8 cellular contexts compared by ENCODE assay signal in the genomic region with DNA sequence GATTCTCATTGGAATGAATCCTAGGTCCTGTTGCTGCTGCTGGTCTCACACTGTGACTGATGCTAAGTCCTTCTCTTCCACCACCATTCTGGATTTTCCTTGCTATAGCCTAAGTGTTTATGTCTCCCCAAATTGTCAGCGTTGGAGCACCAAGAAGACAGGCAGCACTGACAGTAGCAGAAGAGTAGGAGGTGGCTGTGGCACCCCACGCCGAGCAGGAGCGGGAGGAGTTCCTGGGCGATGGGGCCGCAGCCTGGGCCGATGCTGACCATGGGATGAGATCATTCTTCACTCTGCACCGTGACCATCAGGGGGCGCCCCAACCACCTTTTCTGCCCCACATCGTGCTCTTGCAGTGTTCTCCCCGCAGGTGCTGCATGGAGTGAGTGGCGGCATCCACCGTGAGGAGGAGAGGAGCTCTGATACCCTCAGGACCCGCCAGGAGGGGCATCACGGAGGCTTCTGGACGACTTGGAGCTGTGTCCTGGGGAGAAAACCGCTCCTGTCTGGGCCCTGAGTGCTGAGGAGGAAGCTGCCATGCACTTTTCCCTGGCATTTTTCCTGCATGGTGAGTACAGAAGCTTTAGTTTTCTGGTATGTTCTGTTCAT. TPM values are rescaled to one million over a fixed set of nuclear protein-coding genes. Genes with fewer than 3 reads are reported as not detected.
DNase-seq lines count a peak whose midpoint lies in the region; ATAC-seq lines count a peak whose summit lies in the region.

No MANE protein-coding gene starts in this region.

- POLR2A ChIA-PET in activated CD4-positive, alpha-beta memory T cell treated with anti-CD3 and anti-CD28 coated beads, Interleukin-2, amount 10 ng/mL, durations not matched to agents 7 days and 5 days (lab: Charles Lee), result interaction anchor here (0.6 kb wide), 1 partner anchor 118 kb away, joined by 4 read pairs; no protein-coding TSS in a partner anchor

- H4K91ac ChIP-seq in mesenchymal stem cell (ENCODE audit: low read length), result no peak overlapping the region

- no peaks in the 10 kb centered on the region for H3K9me3 ChIP-seq in mesenchymal stem cell (ENCODE audit: control insufficient read depth, low read length)

- H3K27me3 Mint-ChIP-seq in activated CD4-positive, alpha-beta memory T cell treated with anti-CD3 and anti-CD28 coated beads, Interleukin-2, amount 10 ng/mL, durations not matched to agents 7 days and 5 days, result peaks cover 38% of the 10 kb centered on the region

- CTCF ChIA-PET in activated CD4-positive, alpha-beta memory T cell treated with anti-CD3 and anti-CD28 coated beads, Interleukin-2, amount 10 ng/mL, durations not matched to agents 7 days and 5 days (lab: Charles Lee), result interaction anchor here (0.6 to 1.4 kb wide), 3 partner anchors 12 to 257 kb away, joined by 3 read pairs; no protein-coding TSS in a partner anchor

- no peak overlapping the region for H2BK120ac ChIP-seq in mesenchymal stem cell (ENCODE audit: low read depth, low read length)

- peak overlapping the region in 1 of 2 experiments; percentile 61 for H3K18ac ChIP-seq in mesenchymal stem cell (ENCODE audit: low read depth in 1 of 2, low read length in 2 of 2)

- H3K36me3 Mint-ChIP-seq in activated CD4-positive, alpha-beta memory T cell treated with anti-CD3 and anti-CD28 coated beads, Interleukin-2, amount 10 ng/mL, durations not matched to agents 7 days and 5 days (ENCODE audit: low read depth), result no peaks in the 10 kb centered on the region

- no peak overlapping the region for H2AK5ac ChIP-seq in mesenchymal stem cell (ENCODE audit: low read length, severe bottlenecking)

- no peak for ATAC-seq in GM19395 (IDR thresholded peaks at IDR 0.05; ENCODE audit: unreplicated experiment)

- H3K4me3 Mint-ChIP-seq in activated CD4-positive, alpha-beta memory T cell treated with anti-CD3 and anti-CD28 coated beads, Interleukin-2, amount 10 ng/mL, durations not matched to agents 7 days and 5 days, result no peak overlapping the region

- H3K9me3 Mint-ChIP-seq in activated CD4-positive, alpha-beta memory T cell treated with anti-CD3 and anti-CD28 coated beads, Interleukin-2, amount 10 ng/mL, durations not matched to agents 7 days and 5 days, result no peaks in the 10 kb centered on the region

- no peak overlapping the region for H2BK5ac ChIP-seq in mesenchymal stem cell (ENCODE audit: low read depth, low read length, poor library complexity, severe bottlenecking)

- peak overlapping the region; percentile 35 for H3K4me2 ChIP-seq in mesenchymal stem cell (ENCODE audit: low read length, poor library complexity, severe bottlenecking)

- no peak overlapping the region for H3K27ac ChIP-seq in mesenchymal stem cell (ENCODE audit: low read length, poor library complexity, severe bottlenecking)

- peaks cover 0 to 4% of the 10 kb centered on the region in 2 experiments for H3K27me3 ChIP-seq in mesenchymal stem cell (ENCODE audit: control insufficient read depth in 1 of 2, insufficient read depth in 1 of 2, low read length in 2 of 2)

- no peak overlapping the region for H2BK15ac ChIP-seq in mesenchymal stem cell (ENCODE audit: low read depth, poor library complexity, severe bottlenecking)

- peaks cover 8% of the 10 kb centered on the region for H3K4me1 Mint-ChIP-seq in activated CD4-positive, alpha-beta memory T cell treated with anti-CD3 and anti-CD28 coated beads, Interleukin-2, amount 10 ng/mL, durations not matched to agents 7 days and 5 days

- WGBS in mesenchymal stem cell, result 2% methylated on average over 16 of the region's 17 CpGs

- peaks cover 0 to 3% of the 10 kb centered on the region in 2 experiments for H3K36me3 ChIP-seq in mesenchymal stem cell (ENCODE audit: control insufficient read depth in 1 of 2, insufficient read depth in 2 of 2, low read depth in 1 of 2, low read length in 2 of 2)

- peaks cover 10% of the 10 kb centered on the region for H3K4me1 ChIP-seq in mesenchymal stem cell (ENCODE audit: control insufficient read depth, insufficient read depth, low read depth, low read length)

- H3K14ac ChIP-seq in mesenchymal stem cell (ENCODE audit: low read length in 2 of 2), result no peak overlapping the region

- H3K23ac ChIP-seq in mesenchymal stem cell (ENCODE audit: low read length in 2 of 2), result no peak overlapping the region

- H3K79me1 ChIP-seq in mesenchymal stem cell (replicated peaks; ENCODE audit: low read length, poor library complexity, severe bottlenecking), result no peaks in the 10 kb centered on the region

- peak overlapping the region in 1 of 2 experiments; percentile 12 for H2BK12ac ChIP-seq in mesenchymal stem cell (ENCODE audit: low read length in 2 of 2)

- H4K8ac ChIP-seq in mesenchymal stem cell (ENCODE audit: low read length), result no peak overlapping the region

- H3K4ac ChIP-seq in mesenchymal stem cell (ENCODE audit: low read depth in 1 of 2, low read length in 2 of 2), result no peak overlapping the region

- DNase-seq in C1 segment of cervical spinal cord (lab: John Stamatoyannopoulos, UW) (peak in 13 of 14 donors; percentile 6 to 70 (median 41)), HCEC 1CT (peak; percentile 74), NCI-H748 treated with DMSO at 0.1 percent for 48 hours (lab: John Stamatoyannopoulos, UW) (peak; percentile 21), mesenchymal stem cell (peak; percentile 69)
- peak; percentile 80 for DNase-seq in activated CD4-positive, alpha-beta memory T cell treated with anti-CD3 and anti-CD28 coated beads, Interleukin-2, amount 10 ng/mL, durations not matched to agents 7 days and 5 days
- peak; percentile 53 for DNase-seq in effector CD8-positive, alpha-beta T cell (lab: John Stamatoyannopoulos, UW)
- DNase-seq in stimulated activated CD8-positive, alpha-beta memory T cell treated with anti-CD3 and anti-CD28 coated beads, Interleukin-2, amount 100 ng/mL, for 1 hour (ENCODE audit: low read depth in 2 of 2), result peak; percentile 48 to 49

- H3K27ac Mint-ChIP-seq in activated CD4-positive, alpha-beta memory T cell treated with anti-CD3 and anti-CD28 coated beads, Interleukin-2, amount 10 ng/mL, durations not matched to agents 7 days and 5 days, result no peak overlapping the region

- peak overlapping the region; percentile 7 for H2AFZ ChIP-seq in mesenchymal stem cell (ENCODE audit: low read depth, low read length)

- H3K4me3 ChIP-seq in mesenchymal stem cell (ENCODE audit: insufficient read depth in 1 of 2, low read depth in 1 of 2, low read length in 2 of 2), result peak overlapping the region in 1 of 2 experiments; percentile 45

- H3K9ac ChIP-seq in mesenchymal stem cell (ENCODE audit: low read length), result no peak overlapping the region

RNA-seq across cellular contexts. Expression of a gene that starts 57.0 kb away (rescaled TPM):
- total RNA-seq in activated CD4-positive, alpha-beta memory T cell treated with anti-CD3 and anti-CD28 coated beads, Interleukin-2, amount 10 ng/mL, durations not matched to agents 7 days and 5 days, result not detected
- 0.04 TPM for polyA plus RNA-seq in mesenchymal stem cell (2013, experiment 1 of 2)
- not detected for polyA plus RNA-seq in mesenchymal stem cell (2013, experiment 2 of 2)

Comparison
In these comparisons a context has a peak if more than half of its experiments do, and no peak if none do; other contexts are left out.
1. DNase-seq: peak in every context shown above with its lines; median percentile 80 in activated CD4-positive, alpha-beta memory T cell treated with anti-CD3 and anti-CD28 coated beads, Interleukin-2, amount 10 ng/mL, durations not matched to agents 7 days and 5 days; 74 in HCEC 1CT; 69 in mesenchymal stem cell; 53 in effector CD8-positive, alpha-beta T cell; 48 in stimulated activated CD8-positive, alpha-beta memory T cell treated with anti-CD3 and anti-CD28 coated beads, Interleukin-2, amount 100 ng/mL, for 1 hour; 41 in C1 segment of cervical spinal cord; 21 in NCI-H748 treated with DMSO at 0.1 percent for 48 hours.